ENCODE assay signal across 19 cellular contexts in genomic region chr16:12545792-12546342, GRCh38.
DNase-seq lines count a peak whose midpoint lies in the region; ATAC-seq, FAIRE-seq and TF ChIP-seq lines count a peak whose summit lies in the region.
"Had no signal": no experiment of that assay in that cellular context is flagged by ENCODE, and none has a peak within 500 bp of the region (broad histone marks: within the 10 kb centered on the region; RNA-seq: fewer than 3 reads in every experiment).

No MANE protein-coding gene starts in this region.

- no peak overlapping the region for H3K4me2 ChIP-seq in OCI-LY1 (ENCODE audit: low read length)

- no peak overlapping the region for H3K9ac ChIP-seq in OCI-LY1 (ENCODE audit: low read length)

- DNase-seq in NCI-H748 (lab: John Stamatoyannopoulos, UW; ENCODE audit: unreplicated experiment) = peak; percentile 26
- no peak for DNase-seq in NCI-H748 treated with DMSO at 0.1 percent for 48 hours (lab: John Stamatoyannopoulos, UW)
- peak; percentile 27 for DNase-seq in DMS79 treated with DMSO at 0.1 percent for 48 hours (lab: John Stamatoyannopoulos, UW)
- peak; percentile 36 for DNase-seq in germinal center (ENCODE audit: low spot score)
- DNase-seq in urothelium cell line (ENCODE audit: low spot score) = no peak
- DNase-seq: Calu3, DND-41, GF-D8, NCI-H1048, NCI-H187, NCI-H2171 treated with DMSO at 0.1 percent for 48 hours, SJCRH30, SW 1271 had no signal

- H3K36me3 ChIP-seq in OCI-LY1 (ENCODE audit: insufficient read depth, low read length) = peaks cover 12% of the 10 kb centered on the region; the same call in 1 of the 2 replicates
- H3K36me3 ChIP-seq: SJCRH30 had no signal

- peaks cover 39% of the 10 kb centered on the region for H3K4me1 ChIP-seq in OCI-LY1 (ENCODE audit: insufficient read depth, low read length, severe bottlenecking)

- H3K4me3 ChIP-seq in OCI-LY1 (ENCODE audit: low read depth, low read length, poor library complexity, severe bottlenecking) = no peak overlapping the region
- H3K4me3 ChIP-seq: SJCRH30 had no signal

- peak overlapping the region; percentile 8 for H3K27ac ChIP-seq in OCI-LY1 (ENCODE audit: low read depth, low read length, poor library complexity, severe bottlenecking)
- H3K27ac ChIP-seq: RWPE1, SJCRH30 had no signal

- H3F3A ChIP-seq in OCI-LY1 (ENCODE audit: insufficient read depth, low read length) = no peaks in the 10 kb centered on the region

- no peak for FAIRE-seq in urothelium cell line (lab: Jason Lieb, UNC)
- FAIRE-seq: A204.1, H54 had no signal

- H2AFZ ChIP-seq in OCI-LY1 (ENCODE audit: low read length) = no peak overlapping the region

- TF ChIP-seq CTCF in OCI-LY1 (IDR thresholded peaks at IDR 0.05; ENCODE audit: low read length) = no peak

- no peaks in the 10 kb centered on the region for H4K20me1 ChIP-seq in OCI-LY1 (ENCODE audit: insufficient read depth, low read length)

- ATAC-seq in GM21619 (IDR thresholded peaks at IDR 0.05; ENCODE audit: unreplicated experiment) (no peak), HG02623 (IDR thresholded peaks at IDR 0.05; ENCODE audit: unreplicated experiment) (no peak)

- H3K79me2 ChIP-seq in OCI-LY1 (ENCODE audit: insufficient read depth, low read length) = no peaks in the 10 kb centered on the region

- H3K27me3 ChIP-seq in OCI-LY1 (ENCODE audit: insufficient read depth, low read length) = no peaks in the 10 kb centered on the region
- H3K27me3 ChIP-seq: SJCRH30 had no signal

- no peaks in the 10 kb centered on the region for H3K9me2 ChIP-seq in OCI-LY1 (ENCODE audit: low read depth, low read length)

- no peaks in the 10 kb centered on the region for H3K9me3 ChIP-seq in OCI-LY1 (ENCODE audit: low read length)
- H3K9me3 ChIP-seq: SJCRH30 had no signal

Comparison
In these comparisons a context has a peak if more than half of its experiments do, and no peak if none do; other contexts are left out.
1. DNase-seq: peak in NCI-H748 (single experiment), DMS79 treated with DMSO at 0.1 percent for 48 hours (single experiment) and germinal center (single experiment); none in NCI-H748 treated with DMSO at 0.1 percent for 48 hours (single experiment) and urothelium cell line (single experiment).